In genomic region chr6:151067684-151068596, GRCh38 we compare ENCODE assay signal across 8 cellular contexts.
DNase-seq lines count a peak whose midpoint lies in the region; ATAC-seq and TF ChIP-seq lines count a peak whose summit lies in the region.

No MANE protein-coding gene starts in this region.

- TF ChIP-seq CTCF in AG09319 (IDR thresholded peaks at IDR 0.05; ENCODE audit: low read depth, low read length) (no peak), epithelial cell of proximal tubule (conservative IDR thresholded peaks at IDR 0.05; ENCODE audit: low read depth, low read length) (no peak), nephron (IDR thresholded peaks at IDR 0.05; ENCODE audit: unreplicated experiment in 3 of 3) (no peak)

- H3K4me1 Mint-ChIP-seq in nephron (peaks cover 60% of the 10 kb centered on the region), T-cell (no peaks in the 10 kb centered on the region)

- peak overlapping the region; percentile 92 to 96 (median 93) for H3K27ac Mint-ChIP-seq in nephron
- no peak overlapping the region for H3K27ac Mint-ChIP-seq in T-cell

- CTCF ChIA-PET in T-cell (lab: Charles Lee): no interaction called here

- H3K9me3 Mint-ChIP-seq in nephron (peaks cover 5% of the 10 kb centered on the region), T-cell (no peaks in the 10 kb centered on the region)

- H3K4me3 Mint-ChIP-seq in nephron (no peak overlapping the region), T-cell (no peak overlapping the region)

- peaks cover 27% of the 10 kb centered on the region for H3K36me3 Mint-ChIP-seq in nephron (ENCODE audit: low read depth)
- peaks cover 32% of the 10 kb centered on the region for H3K36me3 Mint-ChIP-seq in T-cell

- H3K27me3 Mint-ChIP-seq in nephron (ENCODE audit: low read depth) (no peaks in the 10 kb centered on the region), T-cell (no peaks in the 10 kb centered on the region)

- H3K4me3 ChIP-seq in epithelial cell of proximal tubule (ENCODE audit: low read depth, low read length): no peak overlapping the region

- DNase-seq in AG09319 (ENCODE audit: extremely low read depth, low read depth): peak; percentile 88
- DNase-seq in NCI-H226: peak; percentile 88
- peak; percentile 100 for DNase-seq in epithelial cell of proximal tubule (ENCODE audit: low read depth)
- no peak for DNase-seq in activated gamma-delta T cell treated with Interleukin-2 at 50 U/mL for 16 hours
- no peak for DNase-seq in T-cell

- ATAC-seq in GM21576 (IDR thresholded peaks at IDR 0.05; ENCODE audit: unreplicated experiment) (no peak), GM19035 (IDR thresholded peaks at IDR 0.05; ENCODE audit: unreplicated experiment) (no peak), T-cell (replicated peaks in 1 of 4) (no peak)

- POLR2A ChIA-PET in T-cell (lab: Charles Lee): no interaction called here

Comparison
In these comparisons a context has a peak if more than half of its experiments do, and no peak if none do; other contexts are left out.
1. DNase-seq: peak in AG09319 (single experiment), NCI-H226 (single experiment) and epithelial cell of proximal tubule (single experiment); none in activated gamma-delta T cell treated with Interleukin-2 at 50 U/mL for 16 hours (single experiment) and T-cell (0 of 34).
2. H3K27ac Mint-ChIP-seq: peak in nephron (3 of 3); none in T-cell (0 of 2).